26 cellular contexts compared by ENCODE assay signal in the genomic region with DNA sequence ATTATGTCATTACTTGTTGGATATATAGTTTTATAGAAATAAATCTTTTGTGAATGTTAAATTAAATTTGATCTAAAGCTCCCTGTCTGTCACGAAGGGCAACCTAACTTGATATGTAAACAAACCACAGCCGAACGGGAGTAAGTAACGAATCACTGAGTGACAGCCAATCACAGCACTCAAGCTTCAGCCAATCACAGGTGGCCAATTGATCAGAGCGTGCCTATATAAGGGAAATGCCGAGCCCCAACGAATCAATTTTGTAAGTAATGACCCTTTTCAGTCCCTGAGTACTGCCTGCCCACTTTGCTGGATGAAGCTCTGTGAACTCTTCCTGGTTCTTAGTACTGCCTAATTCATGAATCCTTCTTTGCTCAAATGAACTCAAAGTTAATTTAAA.
"Had no signal": no experiment of that assay in that cellular context is flagged by ENCODE, and none has a peak within 500 bp of the region (broad histone marks: within the 10 kb centered on the region; RNA-seq: fewer than 3 reads in every experiment).

No MANE protein-coding gene starts in this region.

- H3K4me3 Mint-ChIP-seq: activated CD4-positive, alpha-beta memory T cell treated with anti-CD3 and anti-CD28 coated beads, Interleukin-2, amount 10 ng/mL, durations not matched to agents 7 days and 5 days; activated CD4-positive, alpha-beta T cell treated with anti-CD3 and anti-CD28 coated beads, Interleukin-2, amount 10 ng/mL, durations not matched to agents 7 days and 5 days; activated T-cell treated with anti-CD3 and anti-CD28 coated beads, Interleukin-2, amount 50 U/mL, for 24 hours; effector memory CD8-positive, alpha-beta T cell; natural killer cell; WTC11 had no signal

- H3K4me1 ChIP-seq: gastrocnemius medialis, left lung, lower lobe of right lung, spleen, transverse colon had no signal

- H3K36me3 Mint-ChIP-seq: natural killer cell had no signal

- ATAC-seq: effector memory CD8-positive, alpha-beta T cell; gastrocnemius medialis; left lung; lower lobe of right lung; natural killer cell; right cardiac atrium; WTC11 had no signal

- H3K27me3 Mint-ChIP-seq: activated CD4-positive, alpha-beta memory T cell treated with anti-CD3 and anti-CD28 coated beads, Interleukin-2, amount 10 ng/mL, durations not matched to agents 7 days and 5 days; activated CD4-positive, alpha-beta T cell treated with anti-CD3 and anti-CD28 coated beads, Interleukin-2, amount 10 ng/mL, durations not matched to agents 7 days and 5 days; activated T-cell treated with anti-CD3 and anti-CD28 coated beads, Interleukin-2, amount 50 U/mL, for 24 hours; effector memory CD8-positive, alpha-beta T cell had no signal

- FAIRE-seq: astrocyte, islet of Langerhans, urothelium cell line had no signal

- DNase-seq: activated CD4-positive, alpha-beta memory T cell treated with anti-CD3 and anti-CD28 coated beads, Interleukin-2, amount 10 ng/mL, durations not matched to agents 7 days and 5 days; activated CD4-positive, alpha-beta T cell treated with anti-CD3 and anti-CD28 coated beads for 1 hour; activated CD4-positive, alpha-beta T cell treated with anti-CD3 and anti-CD28 coated beads, Interleukin-2, amount 10 ng/mL, durations not matched to agents 7 days and 5 days; activated CD8-positive, alpha-beta memory T cell treated with anti-CD3 and anti-CD28 coated beads, Interleukin-2, amount 50 U/mL, for 48 hours; activated gamma-delta T cell; activated naive CD4-positive, alpha-beta T cell treated with anti-CD3 and anti-CD28 coated beads, Interleukin-2, amount 50 U/mL, for 16 hours; activated T-cell treated with anti-CD3 and anti-CD28 coated beads, Interleukin-2, amount 50 U/mL, for 24 hours; amniotic stem cell; brain microvascular endothelial cell; effector memory CD8-positive, alpha-beta T cell; erythroblast; gastrocnemius medialis; left lung; lower lobe of right lung; mesendoderm; natural killer cell; right cardiac atrium; spleen; stimulated activated naive CD4-positive, alpha-beta T cell; T1000; transverse colon had no signal

- H3K9me3 Mint-ChIP-seq: activated CD4-positive, alpha-beta T cell treated with anti-CD3 and anti-CD28 coated beads, Interleukin-2, amount 10 ng/mL, durations not matched to agents 7 days and 5 days had no signal

- H3K9me3 ChIP-seq: gastrocnemius medialis, left lung, lower lobe of right lung, spleen, transverse colon had no signal

- H3K27ac ChIP-seq: brain microvascular endothelial cell, coronary artery, gastrocnemius medialis, left lung, lower lobe of right lung, spleen, transverse colon had no signal

- H3K4me1 Mint-ChIP-seq: activated CD4-positive, alpha-beta memory T cell treated with anti-CD3 and anti-CD28 coated beads, Interleukin-2, amount 10 ng/mL, durations not matched to agents 7 days and 5 days; activated CD4-positive, alpha-beta T cell treated with anti-CD3 and anti-CD28 coated beads, Interleukin-2, amount 10 ng/mL, durations not matched to agents 7 days and 5 days; natural killer cell; WTC11 had no signal

- H3K4me3 ChIP-seq: coronary artery, gastrocnemius medialis, left lung, lower lobe of right lung, spleen, transverse colon had no signal

- H3K27ac Mint-ChIP-seq: activated CD4-positive, alpha-beta memory T cell treated with anti-CD3 and anti-CD28 coated beads, Interleukin-2, amount 10 ng/mL, durations not matched to agents 7 days and 5 days; activated CD4-positive, alpha-beta T cell treated with anti-CD3 and anti-CD28 coated beads, Interleukin-2, amount 10 ng/mL, durations not matched to agents 7 days and 5 days; activated T-cell treated with anti-CD3 and anti-CD28 coated beads, Interleukin-2, amount 50 U/mL, for 24 hours; effector memory CD8-positive, alpha-beta T cell; natural killer cell; WTC11 had no signal

- H3K27me3 ChIP-seq: brain microvascular endothelial cell, gastrocnemius medialis, left lung, spleen, transverse colon had no signal

- H3K36me3 ChIP-seq: brain microvascular endothelial cell, gastrocnemius medialis, left lung, lower lobe of right lung, spleen, transverse colon had no signal
